1 cellular context compared by ENCODE assay signal in the genomic region with DNA sequence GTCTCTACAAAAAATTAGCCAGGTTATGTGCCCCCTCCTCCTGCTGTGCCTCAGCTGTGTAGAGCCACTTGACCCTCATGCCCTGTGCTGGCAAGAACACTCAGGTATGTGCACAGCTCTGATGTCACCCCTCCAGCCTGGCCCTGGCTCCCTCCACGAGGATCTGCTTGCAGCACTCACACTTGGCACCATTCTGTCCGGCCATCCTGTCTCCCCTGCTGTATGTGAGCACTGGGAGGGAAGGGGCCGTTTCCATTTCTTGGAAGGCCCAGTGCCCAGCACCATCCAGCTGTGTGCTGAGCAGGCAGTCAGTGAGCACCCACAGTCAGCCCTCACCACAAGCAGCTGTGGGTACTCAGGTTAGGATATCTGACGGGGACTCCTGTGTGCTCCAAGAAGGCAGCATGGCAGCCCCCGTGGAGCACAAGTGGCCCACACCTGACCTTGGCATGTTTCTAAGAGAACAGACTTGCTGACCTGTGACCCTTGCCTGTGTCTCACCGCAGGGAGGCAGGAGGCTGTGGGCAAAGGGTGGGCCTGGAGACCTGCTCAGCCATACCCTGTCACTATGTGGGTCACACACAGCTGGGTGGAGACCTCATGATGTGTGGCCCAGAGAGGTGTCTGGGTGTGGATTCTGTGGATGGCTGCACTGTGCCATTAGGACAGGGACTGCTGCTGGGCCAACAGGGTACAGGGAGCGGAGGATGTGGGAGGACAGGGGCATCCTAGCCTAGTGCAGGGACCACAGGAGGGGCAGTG.
TF ChIP-seq lines count a peak whose summit lies in the region.

No MANE protein-coding gene starts in this region.

TF ChIP-seq in HCT116, 20 proteins besides CTCF, POLR2A, EP300 and RAD21 (continued from another document):
- TF ChIP-seq, protein P1, sequence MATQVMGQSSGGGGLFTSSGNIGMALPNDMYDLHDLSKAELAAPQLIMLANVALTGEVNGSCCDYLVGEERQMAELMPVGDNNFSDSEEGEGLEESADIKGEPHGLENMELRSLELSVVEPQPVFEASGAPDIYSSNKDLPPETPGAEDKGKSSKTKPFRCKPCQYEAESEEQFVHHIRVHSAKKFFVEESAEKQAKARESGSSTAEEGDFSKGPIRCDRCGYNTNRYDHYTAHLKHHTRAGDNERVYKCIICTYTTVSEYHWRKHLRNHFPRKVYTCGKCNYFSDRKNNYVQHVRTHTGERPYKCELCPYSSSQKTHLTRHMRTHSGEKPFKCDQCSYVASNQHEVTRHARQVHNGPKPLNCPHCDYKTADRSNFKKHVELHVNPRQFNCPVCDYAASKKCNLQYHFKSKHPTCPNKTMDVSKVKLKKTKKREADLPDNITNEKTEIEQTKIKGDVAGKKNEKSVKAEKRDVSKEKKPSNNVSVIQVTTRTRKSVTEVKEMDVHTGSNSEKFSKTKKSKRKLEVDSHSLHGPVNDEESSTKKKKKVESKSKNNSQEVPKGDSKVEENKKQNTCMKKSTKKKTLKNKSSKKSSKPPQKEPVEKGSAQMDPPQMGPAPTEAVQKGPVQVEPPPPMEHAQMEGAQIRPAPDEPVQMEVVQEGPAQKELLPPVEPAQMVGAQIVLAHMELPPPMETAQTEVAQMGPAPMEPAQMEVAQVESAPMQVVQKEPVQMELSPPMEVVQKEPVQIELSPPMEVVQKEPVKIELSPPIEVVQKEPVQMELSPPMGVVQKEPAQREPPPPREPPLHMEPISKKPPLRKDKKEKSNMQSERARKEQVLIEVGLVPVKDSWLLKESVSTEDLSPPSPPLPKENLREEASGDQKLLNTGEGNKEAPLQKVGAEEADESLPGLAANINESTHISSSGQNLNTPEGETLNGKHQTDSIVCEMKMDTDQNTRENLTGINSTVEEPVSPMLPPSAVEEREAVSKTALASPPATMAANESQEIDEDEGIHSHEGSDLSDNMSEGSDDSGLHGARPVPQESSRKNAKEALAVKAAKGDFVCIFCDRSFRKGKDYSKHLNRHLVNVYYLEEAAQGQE (IDR thresholded peaks at IDR 0.05; ENCODE audit: low read depth), result no peak
- TF ChIP-seq EGR1 (IDR thresholded peaks at IDR 0.05; ENCODE audit: low read depth), result no peak
